16 cellular contexts compared by ENCODE assay signal in the genomic region with DNA sequence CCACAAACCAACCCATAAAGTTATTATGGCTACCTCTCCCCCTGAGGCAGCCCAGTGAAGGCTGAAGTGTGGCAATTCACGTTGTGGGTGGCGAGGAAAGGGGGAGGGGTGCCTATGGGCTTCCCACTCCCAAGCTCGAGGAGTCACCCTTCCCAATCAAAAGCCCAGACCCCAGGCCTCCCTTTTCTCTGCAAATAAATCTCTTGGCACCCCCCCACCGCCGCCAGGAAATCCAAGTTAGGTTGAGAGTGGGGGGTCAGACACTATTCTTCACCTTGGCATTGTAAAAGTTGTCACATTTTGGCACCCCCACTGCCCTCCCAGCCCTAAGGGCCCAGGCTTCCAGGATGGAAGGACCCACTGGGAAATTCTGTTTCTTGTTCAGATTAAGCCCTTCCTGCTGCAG. TPM values are rescaled to one million over a fixed set of nuclear protein-coding genes. Genes with fewer than 3 reads are reported as not detected.
DNase-seq lines count a peak whose midpoint lies in the region; ATAC-seq and TF ChIP-seq lines count a peak whose summit lies in the region.
"Had no signal": no experiment of that assay in that cellular context is flagged by ENCODE, and none has a peak within 500 bp of the region (broad histone marks: within the 10 kb centered on the region; RNA-seq: fewer than 3 reads in every experiment).

No MANE protein-coding gene starts in this region.

- no peak overlapping the region for H2BK12ac ChIP-seq in H9 (ENCODE audit: insufficient read length, low read depth, low read length)

- no peak for TF ChIP-seq CTCF in H9 (conservative IDR thresholded peaks at IDR 0.05)

- ATAC-seq in left lobe of liver = no peak
- no peak for ATAC-seq in stimulated activated effector memory CD8-positive, alpha-beta T cell treated with anti-CD3 and anti-CD28 coated beads, Interleukin-12 subunit alpha, Interleukin-12 subunit beta, amount 100 ng/mL, for 72 hours
- no peak for ATAC-seq in GM19035 (IDR thresholded peaks at IDR 0.05; ENCODE audit: unreplicated experiment)

- no peak overlapping the region for H3K18ac ChIP-seq in H9 (ENCODE audit: insufficient read length, low read depth, low read length)

- H3K14ac ChIP-seq in H9 (ENCODE audit: insufficient read depth, low read length) = no peak overlapping the region

- no peak overlapping the region for H2AK5ac ChIP-seq in H9 (ENCODE audit: insufficient read length, low read length)

- peaks cover 15% of the 10 kb centered on the region for H3K27me3 Mint-ChIP-seq in H9 (ENCODE audit: low read depth)
- H3K27me3 Mint-ChIP-seq: IgD-negative memory B cell had no signal

- no peak overlapping the region for H2AFZ ChIP-seq in H9 (ENCODE audit: low read length)

- H4K91ac ChIP-seq in H9 (ENCODE audit: insufficient read length, low read depth, low read length) = no peak overlapping the region

- no peak overlapping the region for H3K27ac ChIP-seq in H9 (ENCODE audit: insufficient read length, low read depth, low read length)
- H3K27ac ChIP-seq: BLaER1 had no signal

- DNase-seq in activated effector memory CD4-positive, alpha-beta T cell treated with anti-CD3 and anti-CD28 coated beads, Interleukin-2, amount 50 U/mL, for 16 hours = peak; percentile 57
- no peak for DNase-seq in activated effector memory CD4-positive, alpha-beta T cell treated with Interleukin-2 at 50 U/mL for 16 hours
- DNase-seq in H9 (peak; percentile 12), left lobe of liver (ENCODE audit: low spot score) (peak; percentile 23), SKM-1 treated with dmso at 0.1 percent for 144 hours (lab: John Stamatoyannopoulos, UW; ENCODE audit: unreplicated experiment) (no peak), midbrain (lab: John Stamatoyannopoulos, UW) (no peak)
- DNase-seq in stimulated activated effector memory CD8-positive, alpha-beta T cell treated with anti-CD3 and anti-CD28 coated beads, Interleukin-12 subunit alpha, Interleukin-12 subunit beta, amount 100 ng/mL, for 72 hours (ENCODE audit: low spot score in 2 of 2) = no peak
- DNase-seq: DND-41, GOT3, NCI-H1105, NCI-H187, NCI-H226, NCI-H524 treated with DMSO at 0.1 percent for 48 hours had no signal

- H3K4me3 Mint-ChIP-seq in H9 = peak overlapping the region in 1 of 2 experiments; percentile 53; a peak in 1 of 5 replicates
- H3K4me3 Mint-ChIP-seq in stimulated activated effector memory CD8-positive, alpha-beta T cell treated with anti-CD3 and anti-CD28 coated beads, Interleukin-12 subunit alpha, Interleukin-12 subunit beta, amount 100 ng/mL, for 72 hours = no peak overlapping the region

- H3K4me1 Mint-ChIP-seq in H9 = peaks cover 5% of the 10 kb centered on the region in 2 experiments
- peaks cover 28% of the 10 kb centered on the region for H3K4me1 Mint-ChIP-seq in stimulated activated effector memory CD8-positive, alpha-beta T cell treated with anti-CD3 and anti-CD28 coated beads, Interleukin-12 subunit alpha, Interleukin-12 subunit beta, amount 100 ng/mL, for 72 hours

- no peaks in the 10 kb centered on the region for H4K20me1 ChIP-seq in H9 (ENCODE audit: control insufficient read depth, insufficient read depth, insufficient read length)

- H3K36me3 Mint-ChIP-seq in H9 (ENCODE audit: insufficient read depth in 1 of 3, low read depth in 3 of 3) = peaks cover 1 to 31% (median 25%) of the 10 kb centered on the region in 3 experiments; a peak in 4 of 7 replicates
- H3K36me3 Mint-ChIP-seq in stimulated activated effector memory CD8-positive, alpha-beta T cell treated with anti-CD3 and anti-CD28 coated beads, Interleukin-12 subunit alpha, Interleukin-12 subunit beta, amount 100 ng/mL, for 72 hours = peaks cover 45% of the 10 kb centered on the region

- H3K9me3 Mint-ChIP-seq in H9 = no peaks in the 10 kb centered on the region
- H3K9me3 Mint-ChIP-seq in stimulated activated effector memory CD8-positive, alpha-beta T cell treated with anti-CD3 and anti-CD28 coated beads, Interleukin-12 subunit alpha, Interleukin-12 subunit beta, amount 100 ng/mL, for 72 hours = no peaks in the 10 kb centered on the region
- H3K9me3 Mint-ChIP-seq: IgD-negative memory B cell had no signal

- H3K27me3 ChIP-seq in H9 (ENCODE audit: insufficient read depth, low read length) = no peaks in the 10 kb centered on the region
- H3K27me3 ChIP-seq: BLaER1 had no signal

- H2BK15ac ChIP-seq in H9 (ENCODE audit: low read depth, low read length) = no peak overlapping the region

- no CpG with 5 or more reads among the region's 5 CpGs for WGBS in H9 (ENCODE audit: extremely low coverage, insufficient read length, low lambda C conversion rate)

- H3K79me1 ChIP-seq in H9 (ENCODE audit: insufficient read depth, low read depth, low read length, poor library complexity, severe bottlenecking) = no peaks in the 10 kb centered on the region

- H3K9ac ChIP-seq in H9 (ENCODE audit: extremely low read depth, insufficient read length, low read length) = no peak overlapping the region
- H3K9ac ChIP-seq: BLaER1 had no signal

- H2BK120ac ChIP-seq in H9 (ENCODE audit: low read depth, low read length, poor library complexity, severe bottlenecking) = no peak overlapping the region

- H3K27ac Mint-ChIP-seq in H9 = no peak overlapping the region
- H3K27ac Mint-ChIP-seq in stimulated activated effector memory CD8-positive, alpha-beta T cell treated with anti-CD3 and anti-CD28 coated beads, Interleukin-12 subunit alpha, Interleukin-12 subunit beta, amount 100 ng/mL, for 72 hours = peak overlapping the region; percentile 72

- no peaks in the 10 kb centered on the region for H3K23me2 ChIP-seq in H9 (ENCODE audit: insufficient read length, low read depth, low read length, poor library complexity, severe bottlenecking)

- H3K4me2 ChIP-seq in H9 (ENCODE audit: insufficient read depth, insufficient read length, low read length) = no peak overlapping the region
- H3K4me2 ChIP-seq: BLaER1 had no signal

- H2BK5ac ChIP-seq in H9 (ENCODE audit: insufficient read length, low read length) = no peak overlapping the region

- H3K79me2 ChIP-seq in H9 (ENCODE audit: insufficient read depth, low read length) = no peaks in the 10 kb centered on the region

- no peak overlapping the region for H3K4ac ChIP-seq in H9 (ENCODE audit: low read depth, low read length)

- H4K5ac ChIP-seq in H9 (ENCODE audit: insufficient read length, low read depth, low read length) = no peak overlapping the region

- H4K8ac ChIP-seq in H9 (replicated peaks; ENCODE audit: insufficient read length, low read depth, low read length) = no peak overlapping the region

- H3K23ac ChIP-seq in H9 (ENCODE audit: insufficient read length, low read depth, low read length) = no peak overlapping the region

- H3K9me3 ChIP-seq in H9 (ENCODE audit: control insufficient read depth, low read depth, low read length) = no peaks in the 10 kb centered on the region
- H3K9me3 ChIP-seq: BLaER1 had no signal

- no peak overlapping the region for H3K56ac ChIP-seq in H9 (ENCODE audit: insufficient read length, low read depth, low read length)

- no peak overlapping the region for H2BK20ac ChIP-seq in H9 (ENCODE audit: low read depth, low read length, poor library complexity, severe bottlenecking)

- H3K4me1 ChIP-seq in H9 (ENCODE audit: insufficient read depth, low read length) = no peaks in the 10 kb centered on the region

- H3T11ph ChIP-seq in H9 (ENCODE audit: low read length) = no peak overlapping the region

RNA-seq across cellular contexts. Expression of a gene that starts 6.9 kb away (rescaled TPM):
- total RNA-seq in H9 (2021) (0.28 and 0.88 TPM in 2 replicates), left lobe of liver (0.35 TPM)

RNA-seq across cellular contexts. Expression of a gene that starts 9.4 kb away (rescaled TPM):
- total RNA-seq in H9 (2021) = 19.2 and 23.9 TPM in 2 replicates
- total RNA-seq in left lobe of liver = 36.4 TPM

RNA-seq across cellular contexts. Expression of a gene that starts 49.6 kb away (rescaled TPM):
- total RNA-seq in H9 (2021) (not detected in 2 replicates), left lobe of liver (not detected)

Comparison
In these comparisons a context has a peak if more than half of its experiments do, and no peak if none do; other contexts are left out.
1. DNase-seq: peak in activated effector memory CD4-positive, alpha-beta T cell treated with anti-CD3 and anti-CD28 coated beads, Interleukin-2, amount 50 U/mL, for 16 hours (single experiment), H9 (single experiment) and left lobe of liver (single experiment); none in activated effector memory CD4-positive, alpha-beta T cell treated with Interleukin-2 at 50 U/mL for 16 hours (single experiment), stimulated activated effector memory CD8-positive, alpha-beta T cell treated with anti-CD3 and anti-CD28 coated beads, Interleukin-12 subunit alpha, Interleukin-12 subunit beta, amount 100 ng/mL, for 72 hours (0 of 2), SKM-1 treated with dmso at 0.1 percent for 144 hours (single experiment) and midbrain (single experiment).